In the genomic region with DNA sequence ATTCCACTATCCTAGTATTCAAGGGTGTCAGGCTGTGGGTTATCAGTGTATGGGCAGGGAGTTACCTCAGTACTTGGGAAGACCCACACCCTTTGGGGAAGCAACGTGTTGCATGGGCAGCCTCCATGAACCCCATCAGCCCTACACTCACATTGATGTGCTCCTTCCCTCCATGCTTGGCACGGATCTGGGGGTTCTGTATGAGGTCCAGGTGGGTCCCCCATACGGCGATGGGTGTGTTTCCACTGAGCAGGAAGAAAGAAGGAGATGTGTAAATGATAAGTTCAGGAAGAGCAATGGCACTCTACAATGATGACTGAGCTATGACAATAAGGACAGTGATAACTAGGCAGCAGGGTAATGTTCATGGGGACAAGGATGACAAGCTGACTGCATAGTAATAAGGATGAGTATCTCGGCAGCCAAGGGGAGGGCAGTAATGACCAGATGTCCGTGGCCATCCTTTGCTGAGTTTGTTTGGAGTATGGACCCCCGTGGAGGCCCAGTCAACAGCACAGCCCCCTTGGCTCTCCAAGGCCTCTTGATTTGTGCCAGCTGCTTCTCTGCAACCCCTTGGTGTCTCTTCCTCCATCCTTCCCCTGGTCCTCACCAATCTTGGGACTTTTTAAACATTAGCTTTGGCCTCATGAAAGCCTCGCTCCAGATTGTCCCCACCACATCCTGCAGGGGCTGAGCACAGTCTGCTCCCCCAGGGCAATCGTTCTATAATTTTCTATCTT, we compare ENCODE assay signal across 22 cellular contexts.
DNase-seq lines count a peak whose midpoint lies in the region; FAIRE-seq and TF ChIP-seq lines count a peak whose summit lies in the region.
"Had no signal": no experiment of that assay in that cellular context is flagged by ENCODE, and none has a peak within 500 bp of the region (broad histone marks: within the 10 kb centered on the region; RNA-seq: fewer than 3 reads in every experiment).

No MANE protein-coding gene starts in this region.

- H3K36me3 Mint-ChIP-seq in activated naive CD4-positive, alpha-beta T cell treated with anti-CD3 and anti-CD28 coated beads, Interleukin-2, amount 50 U/mL, for 24 hours: peaks cover under 1% of the 10 kb centered on the region
- H3K36me3 Mint-ChIP-seq in activated naive CD4-positive, alpha-beta T cell treated with anti-CD3 and anti-CD28 coated beads, Interleukin-2, amount 10 ng/mL, durations not matched to agents 7 days and 5 days: peaks cover 15% of the 10 kb centered on the region
- H3K36me3 Mint-ChIP-seq in chondrocyte (ENCODE audit: low read depth): peaks cover 9% of the 10 kb centered on the region
- H3K36me3 Mint-ChIP-seq: CD4-positive, CD25-positive, alpha-beta regulatory T cell; CD8-positive, alpha-beta memory T cell had no signal

- H3K36me3 ChIP-seq in kidney (ENCODE audit: control insufficient read depth in 1 of 2, insufficient read depth in 2 of 2, low read length in 2 of 2): no peaks in the 10 kb centered on the region
- H3K36me3 ChIP-seq in spleen: peaks cover 0 to 27% (median 0%) of the 10 kb centered on the region in 6 donors
- H3K36me3 ChIP-seq: BLaER1 had no signal

- no peak for TF ChIP-seq POLR2A in spleen (IDR thresholded peaks at IDR 0.05)

- H3K9me3 ChIP-seq in kidney (ENCODE audit: control insufficient read depth in 1 of 2, low read length in 2 of 2): peaks cover 0 to 5% of the 10 kb centered on the region in 2 donors
- H3K9me3 ChIP-seq in spleen: peaks cover 0 to 13% (median 8%) of the 10 kb centered on the region in 8 donors

- intact Hi-C loops in kidney (cut with DNase I) (no loop called here), spleen (cut with DNase I; ENCODE audit: low total_unique reads) (no loop called here)

- no peak overlapping the region for H3K9ac ChIP-seq in kidney (ENCODE audit: low read length in 2 of 2)
- H3K9ac ChIP-seq: BLaER1 had no signal

- DNase-seq in activated naive CD4-positive, alpha-beta T cell treated with anti-CD3 and anti-CD28 coated beads, Interleukin-2, amount 10 ng/mL, durations not matched to agents 7 days and 5 days: no peak
- DNase-seq in kidney (peak; percentile 17), spleen (peak; percentile 16), NOMO-1 treated with dmso at 0.1 percent for 144 hours (lab: John Stamatoyannopoulos, UW; ENCODE audit: unreplicated experiment) (no peak), chondrocyte (ENCODE audit: low spot score) (no peak)
- DNase-seq: CD4-positive, CD25-positive, alpha-beta regulatory T cell; CD8-positive, alpha-beta memory T cell; DMS53; DMS79 treated with DMSO at 0.1 percent for 48 hours; GF-D8; HCEC 1CT had no signal

- H3K9me3 Mint-ChIP-seq in activated naive CD4-positive, alpha-beta T cell treated with anti-CD3 and anti-CD28 coated beads, Interleukin-2, amount 50 U/mL, for 24 hours: peaks cover 5% of the 10 kb centered on the region
- peaks cover 6% of the 10 kb centered on the region for H3K9me3 Mint-ChIP-seq in activated naive CD4-positive, alpha-beta T cell treated with anti-CD3 and anti-CD28 coated beads, Interleukin-2, amount 10 ng/mL, durations not matched to agents 7 days and 5 days
- H3K9me3 Mint-ChIP-seq in chondrocyte (ENCODE audit: low read depth): peaks cover 6% of the 10 kb centered on the region

- H3K4me3 ChIP-seq in kidney (ENCODE audit: low read length in 2 of 2) (no peak overlapping the region), spleen (no peak overlapping the region)
- H3K4me3 ChIP-seq: BLaER1, GM23338 had no signal

- no peaks in the 10 kb centered on the region for H3K27me3 ChIP-seq in spleen (replicated peaks in 1 of 7)
- H3K27me3 ChIP-seq: BLaER1 had no signal

- H3K27ac ChIP-seq in kidney (ENCODE audit: low read depth in 2 of 2, low read length in 2 of 2) (no peak overlapping the region), spleen (no peak overlapping the region)
- H3K27ac ChIP-seq: 22Rv1, BLaER1, C4-2B had no signal

- no peak overlapping the region for H3K4me3 Mint-ChIP-seq in activated naive CD4-positive, alpha-beta T cell treated with anti-CD3 and anti-CD28 coated beads, Interleukin-2, amount 50 U/mL, for 24 hours
- H3K4me3 Mint-ChIP-seq in activated naive CD4-positive, alpha-beta T cell treated with anti-CD3 and anti-CD28 coated beads, Interleukin-2, amount 10 ng/mL, durations not matched to agents 7 days and 5 days: no peak overlapping the region
- H3K4me3 Mint-ChIP-seq in chondrocyte (ENCODE audit: unreplicated experiment): no peak overlapping the region
- H3K4me3 Mint-ChIP-seq: B cell; CD4-positive, CD25-positive, alpha-beta regulatory T cell; CD8-positive, alpha-beta memory T cell; GM23338 had no signal

- no peaks in the 10 kb centered on the region for H3K4me1 Mint-ChIP-seq in activated naive CD4-positive, alpha-beta T cell treated with anti-CD3 and anti-CD28 coated beads, Interleukin-2, amount 50 U/mL, for 24 hours
- no peaks in the 10 kb centered on the region for H3K4me1 Mint-ChIP-seq in activated naive CD4-positive, alpha-beta T cell treated with anti-CD3 and anti-CD28 coated beads, Interleukin-2, amount 10 ng/mL, durations not matched to agents 7 days and 5 days
- H3K4me1 Mint-ChIP-seq in chondrocyte (ENCODE audit: low read depth): no peaks in the 10 kb centered on the region
- H3K4me1 Mint-ChIP-seq: B cell; CD4-positive, CD25-positive, alpha-beta regulatory T cell; CD8-positive, alpha-beta memory T cell had no signal

- CTCF ChIA-PET in activated naive CD4-positive, alpha-beta T cell treated with anti-CD3 and anti-CD28 coated beads, Interleukin-2, amount 10 ng/mL, durations not matched to agents 7 days and 5 days (lab: Charles Lee): no interaction called here

- FAIRE-seq in kidney (lab: Jason Lieb, UNC): no peak
- FAIRE-seq: A204.1, D721Med, GM12891, GM18507, H54 had no signal

- peak overlapping the region; percentile 66 for H3K27ac Mint-ChIP-seq in activated naive CD4-positive, alpha-beta T cell treated with anti-CD3 and anti-CD28 coated beads, Interleukin-2, amount 50 U/mL, for 24 hours
- no peak overlapping the region for H3K27ac Mint-ChIP-seq in activated naive CD4-positive, alpha-beta T cell treated with anti-CD3 and anti-CD28 coated beads, Interleukin-2, amount 10 ng/mL, durations not matched to agents 7 days and 5 days
- H3K27ac Mint-ChIP-seq in chondrocyte (ENCODE audit: unreplicated experiment): no peak overlapping the region
- H3K27ac Mint-ChIP-seq: B cell; CD4-positive, CD25-positive, alpha-beta regulatory T cell; CD8-positive, alpha-beta memory T cell; GM23338 had no signal

- no peaks in the 10 kb centered on the region for H3K4me1 ChIP-seq in kidney (ENCODE audit: control insufficient read depth in 1 of 2, insufficient read depth in 1 of 2, low read depth in 1 of 2, low read length in 2 of 2)
- no peaks in the 10 kb centered on the region for H3K4me1 ChIP-seq in spleen
- H3K4me1 ChIP-seq: BLaER1 had no signal

- TF ChIP-seq CTCF in kidney (IDR thresholded peaks at IDR 0.05; ENCODE audit: borderline replicate concordance, extremely low read depth, insufficient read depth) (no peak), spleen (IDR thresholded peaks at IDR 0.05 in 8 of 11, conservative IDR thresholded peaks at IDR 0.05 in 3 of 11) (no peak), chondrocyte (IDR thresholded peaks at IDR 0.05) (no peak)

- no peaks in the 10 kb centered on the region for H3K27me3 Mint-ChIP-seq in activated naive CD4-positive, alpha-beta T cell treated with anti-CD3 and anti-CD28 coated beads, Interleukin-2, amount 50 U/mL, for 24 hours
- H3K27me3 Mint-ChIP-seq in activated naive CD4-positive, alpha-beta T cell treated with anti-CD3 and anti-CD28 coated beads, Interleukin-2, amount 10 ng/mL, durations not matched to agents 7 days and 5 days: no peaks in the 10 kb centered on the region
- no peaks in the 10 kb centered on the region for H3K27me3 Mint-ChIP-seq in chondrocyte (ENCODE audit: low read depth)
- H3K27me3 Mint-ChIP-seq: B cell; CD4-positive, CD25-positive, alpha-beta regulatory T cell had no signal

- WGBS in spleen, 5 donors: 77 to 82% (median 79%) methylated on average over 9 of the region's 9 CpGs

Comparison
In these comparisons a context has a peak if more than half of its experiments do, and no peak if none do; other contexts are left out.
1. DNase-seq: peak in kidney (single experiment) and spleen (single experiment); none in activated naive CD4-positive, alpha-beta T cell treated with anti-CD3 and anti-CD28 coated beads, Interleukin-2, amount 10 ng/mL, durations not matched to agents 7 days and 5 days (single experiment), NOMO-1 treated with dmso at 0.1 percent for 144 hours (single experiment) and chondrocyte (single experiment).